In the genomic region with DNA sequence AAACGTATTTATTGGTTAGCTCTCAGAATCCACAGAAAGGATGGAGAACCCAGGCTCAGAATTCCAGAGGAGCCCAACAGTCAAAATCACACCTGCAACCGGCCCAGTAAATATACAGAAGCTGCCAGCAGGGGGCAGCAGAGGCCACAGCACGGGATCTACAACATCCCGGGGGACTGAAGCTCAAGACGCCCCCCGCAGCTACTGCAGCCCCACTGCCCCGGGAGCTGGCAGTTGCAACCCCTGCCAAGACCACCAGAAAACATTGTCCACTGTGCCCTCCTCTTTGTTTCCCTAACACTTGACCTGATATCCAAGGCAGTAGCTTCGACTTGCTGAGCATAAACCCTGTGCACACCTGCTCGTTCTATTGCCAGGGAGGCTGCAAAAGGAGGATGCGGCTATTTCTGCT, we compare ENCODE assay signal across 8 cellular contexts. TPM values are rescaled to one million over a fixed set of nuclear protein-coding genes. Genes with fewer than 3 reads are reported as not detected.
DNase-seq lines count a peak whose midpoint lies in the region; FAIRE-seq and TF ChIP-seq lines count a peak whose summit lies in the region.
"Not testable (repeated sequence)": the region's sequence is repeated elsewhere in the genome, so short reads cannot be mapped to it uniquely, and the experiment has no call there.

No MANE protein-coding gene starts in this region.

- peaks cover 25% of the 10 kb centered on the region for H3K27me3 ChIP-seq in DOHH2 (ENCODE audit: control insufficient read depth, low read length)
- not testable (repeated sequence) for H3K27me3 ChIP-seq in bronchial epithelial cell (ENCODE audit: control insufficient read depth, insufficient read depth, low read length); keratinocyte (ENCODE audit: control insufficient read depth, extremely low read depth, insufficient read depth, low read length); testis
- peaks cover 0 to 11% (median 0%) of the 10 kb centered on the region in 3 donors for H3K27me3 ChIP-seq in sigmoid colon

- H2AFZ ChIP-seq in keratinocyte (ENCODE audit: control insufficient read depth, low read length): not testable (repeated sequence)

- DNase-seq in Kasumi-1 (lab: John Stamatoyannopoulos, UW): peak; percentile 12 to 41
- peak; percentile 85 for DNase-seq in OCI-M1 (lab: John Stamatoyannopoulos, UW)
- peak; percentile 27 to 54 for DNase-seq in activated CD8-positive, alpha-beta memory T cell treated with anti-CD3 and anti-CD28 coated beads for 1 hour (ENCODE audit: extremely low read depth in 1 of 2, low read depth in 1 of 2)
- not testable (repeated sequence) for DNase-seq in bronchial epithelial cell (ENCODE audit: low read depth); keratinocyte (ENCODE audit: low read depth, low spot score); sigmoid colon
- DNase-seq in testis: peak; percentile 84

- not testable (repeated sequence) for H3K9ac ChIP-seq in keratinocyte (ENCODE audit: control insufficient read depth, extremely low read depth, insufficient read depth, low read length)

- not testable (repeated sequence) for H3K9me3 ChIP-seq in DOHH2 (ENCODE audit: control insufficient read depth, insufficient read depth, low read length); keratinocyte (ENCODE audit: control insufficient read depth, low read depth, low read length); sigmoid colon; testis

- dilution Hi-C loops in keratinocyte (cut with MboI; ENCODE audit: extremely low pct_ligation_motif_present, low sequenced_read_pairs): not testable (repeated sequence)

- not testable (repeated sequence) for TF ChIP-seq POLR2A in sigmoid colon (IDR thresholded peaks at IDR 0.05); testis (IDR thresholded peaks at IDR 0.05)

- not testable (repeated sequence) for TF ChIP-seq EP300 in sigmoid colon (IDR thresholded peaks at IDR 0.05)

- not testable (repeated sequence) for H3K79me2 ChIP-seq in DOHH2 (ENCODE audit: control insufficient read depth, low read length); keratinocyte (ENCODE audit: control insufficient read depth, insufficient read depth, low read length)

- H3K4me1 ChIP-seq in DOHH2 (ENCODE audit: control insufficient read depth, low read length): peaks cover 25% of the 10 kb centered on the region
- not testable (repeated sequence) for H3K4me1 ChIP-seq in keratinocyte (ENCODE audit: control insufficient read depth, extremely low read depth, insufficient read depth, low read length); sigmoid colon; testis

- H3K4me2 ChIP-seq in DOHH2 (ENCODE audit: low read length): peak overlapping the region; percentile 65
- not testable (repeated sequence) for H3K4me2 ChIP-seq in keratinocyte (ENCODE audit: control insufficient read depth, extremely low read depth, insufficient read depth, low read depth, low read length)

- H3K9me2 ChIP-seq in DOHH2 (replicated peaks; ENCODE audit: control insufficient read depth, low read length): not testable (repeated sequence)

- intact Hi-C loops in sigmoid colon (cut with DNase I): loop anchor here (10.0 kb wide), 1 partner anchor 235 kb away; a partner anchor contains a TSS
- intact Hi-C loops in testis (cut with DNase I; ENCODE audit: low total_unique reads): not testable (repeated sequence)

- peak; percentile 91 for TF ChIP-seq CTCF in DOHH2 (IDR thresholded peaks at IDR 0.05; ENCODE audit: low read depth, low read length, poor library complexity, severe bottlenecking)
- TF ChIP-seq CTCF in bronchial epithelial cell (IDR thresholded peaks at IDR 0.05; ENCODE audit: insufficient read depth, low read length, severe bottlenecking): peak; percentile 61
- TF ChIP-seq CTCF in keratinocyte (optimal IDR thresholded peaks at IDR 0.05 in 1 of 3, IDR thresholded peaks at IDR 0.05 in 1 of 3, conservative IDR thresholded peaks at IDR 0.05 in 1 of 3; ENCODE audit: extremely low read depth in 1 of 3, insufficient read depth in 2 of 3, low read length in 3 of 3): peak; percentile 43 to 55 (median 53)
- TF ChIP-seq CTCF in sigmoid colon (IDR thresholded peaks at IDR 0.05): peak; percentile 60 to 79 (median 70)
- peak; percentile 76 to 89 (median 81) for TF ChIP-seq CTCF in testis (IDR thresholded peaks at IDR 0.05)

- H3K27ac ChIP-seq in DOHH2 (ENCODE audit: low read depth, low read length); keratinocyte (ENCODE audit: control insufficient read depth, insufficient read depth, low read length); sigmoid colon; testis: not testable (repeated sequence)

- H3K4me3 ChIP-seq in DOHH2 (ENCODE audit: low read length): peak overlapping the region; percentile 49
- not testable (repeated sequence) for H3K4me3 ChIP-seq in bronchial epithelial cell (ENCODE audit: low read depth, low read length); keratinocyte (ENCODE audit: control insufficient read depth in 2 of 3, extremely low read depth in 1 of 3, insufficient read depth in 2 of 3, low read depth in 1 of 3, low read length in 3 of 3); sigmoid colon; testis

- H4K20me1 ChIP-seq in DOHH2 (ENCODE audit: control insufficient read depth, insufficient read depth, low read depth, low read length); keratinocyte (ENCODE audit: control insufficient read depth, extremely low read depth, insufficient read depth, low read length): not testable (repeated sequence)

- not testable (repeated sequence) for H3F3A ChIP-seq in DOHH2 (ENCODE audit: control insufficient read depth, insufficient read depth)

- not testable (repeated sequence) for FAIRE-seq in bronchial epithelial cell (lab: Jason Lieb, UNC); keratinocyte (lab: Jason Lieb, UNC)

- not testable (repeated sequence) for H3K9me1 ChIP-seq in keratinocyte (ENCODE audit: control insufficient read depth, extremely low read depth, insufficient read depth, low read length)

- not testable (repeated sequence) for H3K36me3 ChIP-seq in DOHH2 (ENCODE audit: control insufficient read depth, low read length); bronchial epithelial cell (ENCODE audit: control insufficient read depth, insufficient read depth, low read length); keratinocyte (ENCODE audit: control insufficient read depth in 2 of 2, extremely low read depth in 1 of 2, insufficient read depth in 2 of 2, low read length in 2 of 2); sigmoid colon; testis (ENCODE audit: low read depth, missing control alignments)

- 6 to 17% methylated on average over 10 of the region's 10 CpGs for WGBS in sigmoid colon, 2 donors
- 10 to 14% methylated on average over 8 to 10 of the region's 10 CpGs for WGBS in testis, 2 donors

RNA-seq across cellular contexts. Expression of a gene that starts 4.0 kb away (rescaled TPM):
- total RNA-seq in bronchial epithelial cell (1.2 and 1.6 TPM in 2 replicates), sigmoid colon (10 to 100 TPM in 1 of 4 donors, 1 to 10 TPM in 2, under 1 TPM in 1; 0.66 to 17.1 (median 4.1) TPM), testis (10 to 100 TPM; 42.1 to 81.2 TPM)
- polyA plus RNA-seq in keratinocyte (0.14 to 1.3 TPM (median 1.3 TPM) in 3 replicates), sigmoid colon (10 to 100 TPM in 1 of 3 donors, 1 to 10 TPM in 2; 4.6 to 10.2 (median 7.9) TPM), testis (ENCODE audit: insufficient read depth, low read depth, low replicate concordance) (60.5 TPM)
- 566 TPM for polyA plus RNA-seq in keratinocyte (2011; ENCODE audit: low read depth)
- 0.14 and 0.39 TPM in 2 replicates for polyA plus RNA-seq in keratinocyte (2011; cell fraction: cytosol; rRNA removed)
- polyA plus RNA-seq in keratinocyte (2011; cell fraction: nucleus; rRNA removed): 0.37 and 3.4 TPM in 2 replicates
- 1.00 and 287 TPM in 2 replicates for polyA plus RNA-seq in keratinocyte (2012; ENCODE audit: low replicate concordance)
- polyA minus RNA-seq in keratinocyte: 4.9 TPM in 1 of 3 replicates, not detected in the others
- not detected for polyA minus RNA-seq in keratinocyte (2011; cell fraction: cytosol; rRNA and poly(A)+ RNA removed)
- polyA minus RNA-seq in keratinocyte (2011; cell fraction: nucleus; rRNA and poly(A)+ RNA removed): 1.6 and 3.6 TPM in 2 replicates

RNA-seq across cellular contexts. Expression of a gene that starts 35.6 kb away (rescaled TPM):
- total RNA-seq in bronchial epithelial cell (25.0 and 33.2 TPM in 2 replicates), sigmoid colon (10 to 100 TPM; 27.8 to 32.7 (median 31.6) TPM), testis (10 to 100 TPM; 65.3 to 71.3 TPM)
- polyA plus RNA-seq in keratinocyte (20.6 to 26.8 TPM (median 24.7 TPM) in 3 replicates), sigmoid colon (10 to 100 TPM in 2 of 3 donors, 1 to 10 TPM in 1; 8.4 to 22.4 (median 11.3) TPM), testis (ENCODE audit: insufficient read depth, low read depth, low replicate concordance) (30.7 TPM)
- polyA plus RNA-seq in keratinocyte (2011; ENCODE audit: low read depth): 33.7 TPM
- 11.4 and 17.7 TPM in 2 replicates for polyA plus RNA-seq in keratinocyte (2011; cell fraction: cytosol; rRNA removed)
- 42.4 and 44.4 TPM in 2 replicates for polyA plus RNA-seq in keratinocyte (2011; cell fraction: nucleus; rRNA removed)
- polyA plus RNA-seq in keratinocyte (2012; ENCODE audit: low replicate concordance): 15.8 and 17.2 TPM in 2 replicates
- polyA minus RNA-seq in keratinocyte: 56.7 to 102 TPM (median 80.9 TPM) in 3 replicates
- 35.7 TPM for polyA minus RNA-seq in keratinocyte (2011; cell fraction: cytosol; rRNA and poly(A)+ RNA removed)
- polyA minus RNA-seq in keratinocyte (2011; cell fraction: nucleus; rRNA and poly(A)+ RNA removed): 37.1 and 63.7 TPM in 2 replicates

RNA-seq across cellular contexts. Expression of a gene that starts 50.4 kb away (rescaled TPM):
- total RNA-seq in bronchial epithelial cell (not detected in 2 replicates), sigmoid colon (under 1 TPM in 3 of 4 donors, not detected in 1; 0.33 to 0.95 (median 0.71) TPM), testis (under 1 TPM; 0.43 to 0.71 TPM)
- polyA plus RNA-seq in keratinocyte (not detected in 3 replicates), sigmoid colon (under 1 TPM in 1 of 3 donors, not detected in 2; 0.31 TPM), testis (ENCODE audit: insufficient read depth, low read depth, low replicate concordance) (0.79 TPM)
- polyA plus RNA-seq in keratinocyte (2011; ENCODE audit: low read depth): 0.24 TPM
- not detected in 2 replicates for polyA plus RNA-seq in keratinocyte (2011; cell fraction: cytosol; rRNA removed)
- polyA plus RNA-seq in keratinocyte (2011; cell fraction: nucleus; rRNA removed): not detected in 2 replicates
- polyA plus RNA-seq in keratinocyte (2012; ENCODE audit: low replicate concordance): 0.55 TPM in 1 of 2 replicates, not detected in the other
- 0.26 TPM in 1 of 3 replicates, not detected in the others for polyA minus RNA-seq in keratinocyte
- polyA minus RNA-seq in keratinocyte (2011; cell fraction: cytosol; rRNA and poly(A)+ RNA removed): not detected
- polyA minus RNA-seq in keratinocyte (2011; cell fraction: nucleus; rRNA and poly(A)+ RNA removed): not detected in 2 replicates
